Comparison of ENCODE assay signal across 11 cellular contexts in genomic region chr11:83681045-83681781, GRCh38.
DNase-seq lines count a peak whose midpoint lies in the region; ATAC-seq and TF ChIP-seq lines count a peak whose summit lies in the region.
"Had no signal": no experiment of that assay in that cellular context is flagged by ENCODE, and none has a peak within 500 bp of the region (broad histone marks: within the 10 kb centered on the region; RNA-seq: fewer than 3 reads in every experiment).

No MANE protein-coding gene starts in this region.

- H3K9ac ChIP-seq in SU-DHL-6 (ENCODE audit: low read length): no peak overlapping the region

- peak; percentile 6 for DNase-seq in prostate gland (ENCODE audit: low spot score)
- no peak for DNase-seq in SIG-M5 (lab: John Stamatoyannopoulos, UW)
- no peak for DNase-seq in activated CD8-positive, alpha-beta memory T cell treated with anti-CD3 and anti-CD28 coated beads, Interleukin-2, amount 50 U/mL, for 48 hours
- DNase-seq in NCI-H1436 treated with DMSO at 0.1 percent for 48 hours (lab: John Stamatoyannopoulos, UW): no peak
- DNase-seq in stimulated activated naive CD4-positive, alpha-beta T cell treated with Interleukin-2 at 50 U/mL for 16 hours (lab: John Stamatoyannopoulos, UW): no peak
- DNase-seq: activated naive CD8-positive, alpha-beta T cell treated with anti-CD3 and anti-CD28 coated beads for 36 hours had no signal

- H4K20me1 ChIP-seq in SU-DHL-6 (ENCODE audit: low read depth, low read length): no peaks in the 10 kb centered on the region

- no peak for TF ChIP-seq POLR2A in prostate gland (IDR thresholded peaks at IDR 0.05)

- 41% methylated on average over 15 of the region's 15 CpGs for WGBS in prostate gland

- TF ChIP-seq CTCF in SU-DHL-6 (IDR thresholded peaks at IDR 0.05; ENCODE audit: insufficient read depth, low read length, poor library complexity, severe bottlenecking) (no peak), prostate gland (IDR thresholded peaks at IDR 0.05) (no peak)

- H3K4me3 ChIP-seq in SU-DHL-6 (ENCODE audit: insufficient read depth, low read length, poor library complexity, severe bottlenecking) (no peak overlapping the region), prostate gland (peak overlapping the region; percentile 26 to 30)

- H3K9me2 ChIP-seq in SU-DHL-6 (replicated peaks; ENCODE audit: insufficient read depth, low read length): no peaks in the 10 kb centered on the region

- no peaks in the 10 kb centered on the region for H3K4me1 ChIP-seq in prostate gland (replicated peaks)

- H3K79me2 ChIP-seq in SU-DHL-6 (ENCODE audit: insufficient read depth, low read length): no peaks in the 10 kb centered on the region

- intact Hi-C loops in prostate gland (cut with DNase I): no loop called here

- H3F3A ChIP-seq in SU-DHL-6 (ENCODE audit: insufficient read depth): no peaks in the 10 kb centered on the region

- H3K9me3 ChIP-seq in SU-DHL-6 (ENCODE audit: insufficient read depth, low read length) (no peaks in the 10 kb centered on the region), prostate gland (no peaks in the 10 kb centered on the region)

- H3K27ac ChIP-seq in SU-DHL-6 (ENCODE audit: low read depth, low read length) (no peak overlapping the region), prostate gland (peak overlapping the region; percentile 14 to 20)
- H3K27ac ChIP-seq: HL-60, skin epidermis had no signal

- H3K36me3 ChIP-seq in SU-DHL-6 (ENCODE audit: low read length) (no peaks in the 10 kb centered on the region), prostate gland (no peaks in the 10 kb centered on the region)

- H3K27me3 ChIP-seq in SU-DHL-6 (ENCODE audit: low read length) (no peaks in the 10 kb centered on the region), prostate gland (replicated peaks; ENCODE audit: insufficient read depth) (no peaks in the 10 kb centered on the region)

- no peak overlapping the region for H2AFZ ChIP-seq in SU-DHL-6 (ENCODE audit: low read depth, low read length, severe bottlenecking)

- peak overlapping the region; percentile 7 for H3K4me2 ChIP-seq in SU-DHL-6 (ENCODE audit: low read depth, low read length, poor library complexity, severe bottlenecking)

- ATAC-seq in GM18907 (IDR thresholded peaks at IDR 0.05; ENCODE audit: unreplicated experiment) (peak; percentile 63), HG02973 (IDR thresholded peaks at IDR 0.05; ENCODE audit: unreplicated experiment) (peak; percentile 64)
